Comparison of ENCODE assay signal across 24 cellular contexts in the genomic region with DNA sequence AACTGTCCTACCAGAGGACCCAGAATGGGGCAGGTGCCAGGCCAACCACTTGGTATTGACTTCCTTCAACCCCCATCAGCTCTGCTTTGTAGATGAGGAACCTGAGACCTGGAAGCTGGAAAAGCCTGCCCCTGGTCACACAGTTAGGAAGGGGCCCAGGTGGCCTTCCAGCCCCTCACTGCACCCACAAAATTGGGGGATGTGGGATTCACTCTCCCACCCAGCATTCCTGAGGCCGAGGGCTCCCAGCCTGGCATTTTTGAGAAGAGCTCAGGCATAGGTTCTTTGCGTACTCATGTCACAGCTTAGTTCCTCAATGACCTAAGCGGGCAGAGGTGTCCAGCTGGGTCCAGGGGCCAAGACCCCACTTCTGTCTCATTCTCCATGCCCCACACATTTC. TPM values are rescaled to one million over a fixed set of nuclear protein-coding genes. Genes with fewer than 3 reads are reported as not detected.
"Had no signal": no experiment of that assay in that cellular context is flagged by ENCODE, and none has a peak within 500 bp of the region (broad histone marks: within the 10 kb centered on the region; RNA-seq: fewer than 3 reads in every experiment).

No MANE protein-coding gene starts in this region.

- H3K9me3 ChIP-seq: heart left ventricle, lower lobe of right lung, pancreas, right atrium auricular region, right lobe of liver, suprapubic skin, thoracic aorta, tibial artery, uterus had no signal

- ATAC-seq: heart left ventricle; left lobe of liver; lower lobe of right lung; naive thymus-derived CD8-positive, alpha-beta T cell; pancreas; right lobe of liver; stimulated activated effector memory CD8-positive, alpha-beta T cell treated with anti-CD3 and anti-CD28 coated beads, Interleukin-12 subunit alpha, Interleukin-12 subunit beta, amount 100 ng/mL, for 72 hours had no signal

- H3K9me3 Mint-ChIP-seq: naive thymus-derived CD8-positive, alpha-beta T cell; stimulated activated effector memory CD8-positive, alpha-beta T cell treated with anti-CD3 and anti-CD28 coated beads, Interleukin-12 subunit alpha, Interleukin-12 subunit beta, amount 100 ng/mL, for 72 hours; stimulated activated naive CD8-positive, alpha-beta T cell treated with anti-CD3 and anti-CD28 coated beads, Interleukin-15, Interleukin-2, amounts not matched to agents 100 ng/mL and 50 ng/mL, for 24 hours had no signal

- H3K4me3 ChIP-seq: heart left ventricle, lower lobe of right lung, pancreas, right atrium auricular region, right lobe of liver, skin epidermis, suprapubic skin, thoracic aorta, tibial artery, uterus had no signal

- H3K4me3 Mint-ChIP-seq: naive thymus-derived CD8-positive, alpha-beta T cell; stimulated activated effector memory CD8-positive, alpha-beta T cell treated with anti-CD3 and anti-CD28 coated beads, Interleukin-12 subunit alpha, Interleukin-12 subunit beta, amount 100 ng/mL, for 72 hours; stimulated activated naive CD8-positive, alpha-beta T cell treated with anti-CD3 and anti-CD28 coated beads, Interleukin-15, Interleukin-2, amounts not matched to agents 100 ng/mL and 50 ng/mL, for 24 hours had no signal

- H3K27ac Mint-ChIP-seq: naive thymus-derived CD8-positive, alpha-beta T cell; stimulated activated effector memory CD8-positive, alpha-beta T cell treated with anti-CD3 and anti-CD28 coated beads, Interleukin-12 subunit alpha, Interleukin-12 subunit beta, amount 100 ng/mL, for 72 hours; stimulated activated naive CD8-positive, alpha-beta T cell treated with anti-CD3 and anti-CD28 coated beads, Interleukin-15, Interleukin-2, amounts not matched to agents 100 ng/mL and 50 ng/mL, for 24 hours had no signal

- H3K27ac ChIP-seq: heart left ventricle, lower lobe of right lung, pancreas, right atrium auricular region, right lobe of liver, skin epidermis, suprapubic skin, thoracic aorta, tibial artery, uterus had no signal

- H3K27me3 ChIP-seq: heart left ventricle, pancreas, right atrium auricular region, right lobe of liver, suprapubic skin, tibial artery, uterus had no signal

- H3K27me3 Mint-ChIP-seq: stimulated activated naive CD8-positive, alpha-beta T cell treated with anti-CD3 and anti-CD28 coated beads, Interleukin-15, Interleukin-2, amounts not matched to agents 100 ng/mL and 50 ng/mL, for 24 hours had no signal

- H3K36me3 Mint-ChIP-seq: naive thymus-derived CD8-positive, alpha-beta T cell; stimulated activated effector memory CD8-positive, alpha-beta T cell treated with anti-CD3 and anti-CD28 coated beads, Interleukin-12 subunit alpha, Interleukin-12 subunit beta, amount 100 ng/mL, for 72 hours had no signal

- DNase-seq: heart left ventricle; hypothalamus; islet precursor cell; lower lobe of right lung; mammary epithelial cell; mesenchymal stem cell; naive thymus-derived CD8-positive, alpha-beta T cell; nucleus accumbens; right lobe of liver; stimulated activated CD4-positive, alpha-beta T cell treated with anti-CD3 and anti-CD28 coated beads, Interleukin-4, amount 100 ng/mL, for 24 hours; stimulated activated naive CD4-positive, alpha-beta T cell; trophoblast cell; uterus had no signal

- H3K4me1 Mint-ChIP-seq: naive thymus-derived CD8-positive, alpha-beta T cell; stimulated activated effector memory CD8-positive, alpha-beta T cell treated with anti-CD3 and anti-CD28 coated beads, Interleukin-12 subunit alpha, Interleukin-12 subunit beta, amount 100 ng/mL, for 72 hours had no signal

- H3K4me1 ChIP-seq: lower lobe of right lung, pancreas, right lobe of liver, suprapubic skin, tibial artery, uterus had no signal

- H3K36me3 ChIP-seq: heart left ventricle, lower lobe of right lung, pancreas, right atrium auricular region, right lobe of liver, suprapubic skin, thoracic aorta, tibial artery, uterus had no signal

RNA-seq across cellular contexts. Expression of a gene that starts 46.1 kb away (rescaled TPM):
- total RNA-seq: kidney epithelial cell; left lobe of liver; liver; naive thymus-derived CD8-positive, alpha-beta T cell had no signal
- polyA plus RNA-seq: mammary epithelial cell; naive thymus-derived CD8-positive, alpha-beta T cell had no signal
